Comparison of ENCODE assay signal across 1 cellular context in genomic region chr3:81891056-81891455, GRCh38.
TF ChIP-seq lines count a peak whose summit lies in the region.

No MANE protein-coding gene starts in this region.

TF ChIP-seq in H1, 55 proteins besides CTCF, POLR2A, EP300 and RAD21:
- no peak for TF ChIP-seq SIRT6 (IDR thresholded peaks at IDR 0.05; ENCODE audit: low read length)
- no peak for TF ChIP-seq SIN3A (conservative IDR thresholded peaks at IDR 0.05 in 1 of 2, IDR thresholded peaks at IDR 0.05 in 1 of 2; ENCODE audit: low read depth in 1 of 2, low read length in 2 of 2)
- no peak for TF ChIP-seq TCF12 (IDR thresholded peaks at IDR 0.05; ENCODE audit: low read depth, low read length)
- TF ChIP-seq MAFK (IDR thresholded peaks at IDR 0.05; ENCODE audit: low read depth, low read length), result no peak
- no peak for TF ChIP-seq MAX (IDR thresholded peaks at IDR 0.05)
- no peak for TF ChIP-seq RFX5 (IDR thresholded peaks at IDR 0.05; ENCODE audit: borderline replicate concordance, low read depth, low read length)
- no peak for TF ChIP-seq CREB1 (IDR thresholded peaks at IDR 0.05)
- TF ChIP-seq GABPA (IDR thresholded peaks at IDR 0.05; ENCODE audit: borderline replicate concordance, insufficient read depth, low read length), result no peak
- no peak for TF ChIP-seq CEBPB (IDR thresholded peaks at IDR 0.05; ENCODE audit: low read depth, low read length)
- TF ChIP-seq SAP30 (IDR thresholded peaks at IDR 0.05; ENCODE audit: insufficient read depth, insufficient replicate concordance, low read length), result no peak
- no peak for TF ChIP-seq HDAC6 (IDR thresholded peaks at IDR 0.05; ENCODE audit: low read depth, low read length)
- TF ChIP-seq PHF8 (conservative IDR thresholded peaks at IDR 0.05; ENCODE audit: low read depth, low read length), result no peak
- TF ChIP-seq FOSL1 (IDR thresholded peaks at IDR 0.05; ENCODE audit: insufficient read depth, low read depth, low read length), result no peak
TF ChIP-seq in H1: peak in this region for 0.
